1 cellular context compared by ENCODE assay signal in genomic region chrX:21047034-21047455, GRCh38.
TF ChIP-seq lines count a peak whose summit lies in the region.

No MANE protein-coding gene starts in this region.

TF ChIP-seq in H1, 55 proteins besides CTCF, POLR2A, EP300 and RAD21 (continued from another document):
- TF ChIP-seq SP2 (IDR thresholded peaks at IDR 0.05; ENCODE audit: low read length) (no peak), TBP (IDR thresholded peaks at IDR 0.05; ENCODE audit: low read depth, low read length) (no peak), CEBPB (IDR thresholded peaks at IDR 0.05; ENCODE audit: low read depth, low read length) (no peak), TEAD4 (IDR thresholded peaks at IDR 0.05; ENCODE audit: low read depth, low read length) (peak; percentile 86), POU5F1 (IDR thresholded peaks at IDR 0.05; ENCODE audit: low read depth, low read length) (0 out of 2 replicates have a peak, but pooled peaks have one; percentile 41), NRF1 (IDR thresholded peaks at IDR 0.05; ENCODE audit: low read depth, low read length) (no peak), KDM5A (IDR thresholded peaks at IDR 0.05; ENCODE audit: low read length) (no peak), ATF2 (IDR thresholded peaks at IDR 0.05; ENCODE audit: low read length) (no peak), TAF1 (IDR thresholded peaks at IDR 0.05; ENCODE audit: low read depth, low read length) (no peak)
- TF ChIP-seq, protein P1, sequence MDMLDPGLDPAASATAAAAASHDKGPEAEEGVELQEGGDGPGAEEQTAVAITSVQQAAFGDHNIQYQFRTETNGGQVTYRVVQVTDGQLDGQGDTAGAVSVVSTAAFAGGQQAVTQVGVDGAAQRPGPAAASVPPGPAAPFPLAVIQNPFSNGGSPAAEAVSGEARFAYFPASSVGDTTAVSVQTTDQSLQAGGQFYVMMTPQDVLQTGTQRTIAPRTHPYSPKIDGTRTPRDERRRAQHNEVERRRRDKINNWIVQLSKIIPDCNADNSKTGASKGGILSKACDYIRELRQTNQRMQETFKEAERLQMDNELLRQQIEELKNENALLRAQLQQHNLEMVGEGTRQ (IDR thresholded peaks at IDR 0.05; ENCODE audit: low read length) = no peak
- TF ChIP-seq, protein P2, sequence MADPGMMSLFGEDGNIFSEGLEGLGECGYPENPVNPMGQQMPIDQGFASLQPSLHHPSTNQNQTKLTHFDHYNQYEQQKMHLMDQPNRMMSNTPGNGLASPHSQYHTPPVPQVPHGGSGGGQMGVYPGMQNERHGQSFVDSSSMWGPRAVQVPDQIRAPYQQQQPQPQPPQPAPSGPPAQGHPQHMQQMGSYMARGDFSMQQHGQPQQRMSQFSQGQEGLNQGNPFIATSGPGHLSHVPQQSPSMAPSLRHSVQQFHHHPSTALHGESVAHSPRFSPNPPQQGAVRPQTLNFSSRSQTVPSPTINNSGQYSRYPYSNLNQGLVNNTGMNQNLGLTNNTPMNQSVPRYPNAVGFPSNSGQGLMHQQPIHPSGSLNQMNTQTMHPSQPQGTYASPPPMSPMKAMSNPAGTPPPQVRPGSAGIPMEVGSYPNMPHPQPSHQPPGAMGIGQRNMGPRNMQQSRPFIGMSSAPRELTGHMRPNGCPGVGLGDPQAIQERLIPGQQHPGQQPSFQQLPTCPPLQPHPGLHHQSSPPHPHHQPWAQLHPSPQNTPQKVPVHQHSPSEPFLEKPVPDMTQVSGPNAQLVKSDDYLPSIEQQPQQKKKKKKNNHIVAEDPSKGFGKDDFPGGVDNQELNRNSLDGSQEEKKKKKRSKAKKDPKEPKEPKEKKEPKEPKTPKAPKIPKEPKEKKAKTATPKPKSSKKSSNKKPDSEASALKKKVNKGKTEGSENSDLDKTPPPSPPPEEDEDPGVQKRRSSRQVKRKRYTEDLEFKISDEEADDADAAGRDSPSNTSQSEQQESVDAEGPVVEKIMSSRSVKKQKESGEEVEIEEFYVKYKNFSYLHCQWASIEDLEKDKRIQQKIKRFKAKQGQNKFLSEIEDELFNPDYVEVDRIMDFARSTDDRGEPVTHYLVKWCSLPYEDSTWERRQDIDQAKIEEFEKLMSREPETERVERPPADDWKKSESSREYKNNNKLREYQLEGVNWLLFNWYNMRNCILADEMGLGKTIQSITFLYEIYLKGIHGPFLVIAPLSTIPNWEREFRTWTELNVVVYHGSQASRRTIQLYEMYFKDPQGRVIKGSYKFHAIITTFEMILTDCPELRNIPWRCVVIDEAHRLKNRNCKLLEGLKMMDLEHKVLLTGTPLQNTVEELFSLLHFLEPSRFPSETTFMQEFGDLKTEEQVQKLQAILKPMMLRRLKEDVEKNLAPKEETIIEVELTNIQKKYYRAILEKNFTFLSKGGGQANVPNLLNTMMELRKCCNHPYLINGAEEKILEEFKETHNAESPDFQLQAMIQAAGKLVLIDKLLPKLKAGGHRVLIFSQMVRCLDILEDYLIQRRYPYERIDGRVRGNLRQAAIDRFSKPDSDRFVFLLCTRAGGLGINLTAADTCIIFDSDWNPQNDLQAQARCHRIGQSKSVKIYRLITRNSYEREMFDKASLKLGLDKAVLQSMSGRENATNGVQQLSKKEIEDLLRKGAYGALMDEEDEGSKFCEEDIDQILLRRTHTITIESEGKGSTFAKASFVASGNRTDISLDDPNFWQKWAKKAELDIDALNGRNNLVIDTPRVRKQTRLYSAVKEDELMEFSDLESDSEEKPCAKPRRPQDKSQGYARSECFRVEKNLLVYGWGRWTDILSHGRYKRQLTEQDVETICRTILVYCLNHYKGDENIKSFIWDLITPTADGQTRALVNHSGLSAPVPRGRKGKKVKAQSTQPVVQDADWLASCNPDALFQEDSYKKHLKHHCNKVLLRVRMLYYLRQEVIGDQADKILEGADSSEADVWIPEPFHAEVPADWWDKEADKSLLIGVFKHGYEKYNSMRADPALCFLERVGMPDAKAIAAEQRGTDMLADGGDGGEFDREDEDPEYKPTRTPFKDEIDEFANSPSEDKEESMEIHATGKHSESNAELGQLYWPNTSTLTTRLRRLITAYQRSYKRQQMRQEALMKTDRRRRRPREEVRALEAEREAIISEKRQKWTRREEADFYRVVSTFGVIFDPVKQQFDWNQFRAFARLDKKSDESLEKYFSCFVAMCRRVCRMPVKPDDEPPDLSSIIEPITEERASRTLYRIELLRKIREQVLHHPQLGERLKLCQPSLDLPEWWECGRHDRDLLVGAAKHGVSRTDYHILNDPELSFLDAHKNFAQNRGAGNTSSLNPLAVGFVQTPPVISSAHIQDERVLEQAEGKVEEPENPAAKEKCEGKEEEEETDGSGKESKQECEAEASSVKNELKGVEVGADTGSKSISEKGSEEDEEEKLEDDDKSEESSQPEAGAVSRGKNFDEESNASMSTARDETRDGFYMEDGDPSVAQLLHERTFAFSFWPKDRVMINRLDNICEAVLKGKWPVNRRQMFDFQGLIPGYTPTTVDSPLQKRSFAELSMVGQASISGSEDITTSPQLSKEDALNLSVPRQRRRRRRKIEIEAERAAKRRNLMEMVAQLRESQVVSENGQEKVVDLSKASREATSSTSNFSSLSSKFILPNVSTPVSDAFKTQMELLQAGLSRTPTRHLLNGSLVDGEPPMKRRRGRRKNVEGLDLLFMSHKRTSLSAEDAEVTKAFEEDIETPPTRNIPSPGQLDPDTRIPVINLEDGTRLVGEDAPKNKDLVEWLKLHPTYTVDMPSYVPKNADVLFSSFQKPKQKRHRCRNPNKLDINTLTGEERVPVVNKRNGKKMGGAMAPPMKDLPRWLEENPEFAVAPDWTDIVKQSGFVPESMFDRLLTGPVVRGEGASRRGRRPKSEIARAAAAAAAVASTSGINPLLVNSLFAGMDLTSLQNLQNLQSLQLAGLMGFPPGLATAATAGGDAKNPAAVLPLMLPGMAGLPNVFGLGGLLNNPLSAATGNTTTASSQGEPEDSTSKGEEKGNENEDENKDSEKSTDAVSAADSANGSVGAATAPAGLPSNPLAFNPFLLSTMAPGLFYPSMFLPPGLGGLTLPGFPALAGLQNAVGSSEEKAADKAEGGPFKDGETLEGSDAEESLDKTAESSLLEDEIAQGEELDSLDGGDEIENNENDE (IDR thresholded peaks at IDR 0.05; ENCODE audit: insufficient replicate concordance, low read length) = peak; percentile 75
